Comparison of ENCODE assay signal across 3 cellular contexts in the genomic region with DNA sequence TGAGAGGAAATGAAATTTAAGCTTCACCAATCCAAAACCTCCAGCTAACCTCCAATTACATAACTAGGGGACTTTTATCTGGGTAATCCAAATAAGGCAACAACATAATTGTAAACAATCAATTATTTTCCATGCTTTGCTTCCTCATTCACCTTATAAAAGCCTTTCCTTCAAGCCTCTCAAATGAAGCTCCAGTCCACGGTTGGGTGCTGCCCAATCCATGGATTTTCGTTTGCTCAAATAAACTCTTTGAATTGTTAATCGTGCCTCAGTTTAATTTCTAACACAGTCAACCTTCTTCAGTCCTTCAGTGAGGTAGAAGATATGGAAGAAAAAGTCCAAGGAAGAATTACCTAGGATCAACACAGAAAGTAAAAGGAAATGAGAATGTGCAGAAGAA.
"Had no signal": no experiment of that assay in that cellular context is flagged by ENCODE, and none has a peak within 500 bp of the region (broad histone marks: within the 10 kb centered on the region; RNA-seq: fewer than 3 reads in every experiment).

No MANE protein-coding gene starts in this region.

- H3K4me3 ChIP-seq: GM12878 had no signal

- DNase-seq: GDM1, GF-D8 had no signal
